ENCODE assay signal across 8 cellular contexts in genomic region chr1:41380979-41381690, GRCh38. TPM values are rescaled to one million over a fixed set of nuclear protein-coding genes. Genes with fewer than 3 reads are reported as not detected.
DNase-seq lines count a peak whose midpoint lies in the region; ATAC-seq, FAIRE-seq and TF ChIP-seq lines count a peak whose summit lies in the region.

No MANE protein-coding gene starts in this region.

- H3K27ac ChIP-seq in ovary, result peak overlapping the region; percentile 98 to 99

- peaks cover 74% of the 10 kb centered on the region for H3K27me3 Mint-ChIP-seq in T-helper 17 cell

- FAIRE-seq in HTR-8/SVneo (lab: Jason Lieb, UNC), result no peak

- no peaks in the 10 kb centered on the region for H3K27me3 ChIP-seq in ovary

- H3K4me3 Mint-ChIP-seq in T-helper 17 cell, result peak overlapping the region; percentile 87

- H3K4me1 ChIP-seq in ovary (ENCODE audit: insufficient read depth), result peaks cover 8% of the 10 kb centered on the region

- intact Hi-C loops in ovary (cut with DNase I), result no loop called here

- H3K36me3 ChIP-seq in ovary, result no peaks in the 10 kb centered on the region

- 3 to 11% (median 4%) methylated on average over 29 of the region's 29 CpGs for WGBS in ovary, 3 donors

- POLR2A ChIA-PET in AG04449 (lab: Yijun Ruan, JAX), result interaction anchor here (1.4 kb wide), 1 partner anchor 22 kb away, joined by 4 read pairs; no protein-coding TSS in a partner anchor

- CTCF ChIA-PET in AG04449 (lab: Yijun Ruan, JAX), result interaction anchor here (1.3 to 1.6 kb wide), 3 partner anchors 21 to 36 kb away, joined by 3 to 5 read pairs (median 4); no protein-coding TSS in a partner anchor

- H3K4me3 ChIP-seq in AG04449 (ENCODE audit: low read depth, low read length) (peak overlapping the region; percentile 56), fibroblast of the aortic adventitia (ENCODE audit: low read depth, low read length) (peak overlapping the region; percentile 13), ovary (peak overlapping the region; percentile 51)

- no peaks in the 10 kb centered on the region for H3K9me3 ChIP-seq in T-helper 17 cell (ENCODE audit: control insufficient read depth, low read length, poor library complexity, severe bottlenecking)
- H3K9me3 ChIP-seq in ovary, result no peaks in the 10 kb centered on the region

- no peak for ATAC-seq in T-helper 17 cell

- peak; percentile 75 for TF ChIP-seq POLR2A in ovary (IDR thresholded peaks at IDR 0.05)

- TF ChIP-seq CTCF in AG04449 (IDR thresholded peaks at IDR 0.05; ENCODE audit: insufficient read depth, low read length, missing control alignments) (no peak), fibroblast of the aortic adventitia (IDR thresholded peaks at IDR 0.05; ENCODE audit: insufficient read depth, low read length) (no peak), ovary (IDR thresholded peaks at IDR 0.05) (no peak)

- TF ChIP-seq EP300 in Ishikawa (IDR thresholded peaks at IDR 0.05; ENCODE audit: borderline replicate concordance) (no peak), ovary (IDR thresholded peaks at IDR 0.05) (no peak)

- peaks cover 16% of the 10 kb centered on the region for H3K36me3 Mint-ChIP-seq in T-helper 17 cell (ENCODE audit: low read depth)

- no peak for TF ChIP-seq RAD21 in Ishikawa (IDR thresholded peaks at IDR 0.05; ENCODE audit: low read depth)

- peaks cover 17% of the 10 kb centered on the region for H3K4me1 Mint-ChIP-seq in T-helper 17 cell

- DNase-seq in AG04449 (ENCODE audit: low read depth, low spot score) (no peak), T-helper 17 cell (no peak), fibroblast of the aortic adventitia (ENCODE audit: low read depth) (no peak), ovary (peak; percentile 85 to 91 (median 89)), HTR-8/SVneo (ENCODE audit: insufficient read length, low spot score) (no peak), HPDE6-E6E7 (ENCODE audit: extremely low spot score) (no peak), cerebellar nuclear complex (lab: John Stamatoyannopoulos, UW) (no peak)

- H3K27ac Mint-ChIP-seq in T-helper 17 cell, result no peak overlapping the region

TF ChIP-seq in Ishikawa, 13 proteins besides CTCF, POLR2A, EP300 and RAD21:
- TF ChIP-seq FOXM1 (IDR thresholded peaks at IDR 0.05; ENCODE audit: borderline replicate concordance, low read depth) (no peak), NFIC (IDR thresholded peaks at IDR 0.05) (peak; percentile 93), CEBPB (IDR thresholded peaks at IDR 0.05) (peak; percentile 61), ZBTB7A (IDR thresholded peaks at IDR 0.05; ENCODE audit: low read depth) (peak; percentile 64; the same call in 1 of the 2 replicates), TEAD4 (IDR thresholded peaks at IDR 0.05) (no peak)

RNA-seq across cellular contexts. Expression of gene FOXO6, which starts 19.9 kb away (rescaled TPM):
- 1 to 10 TPM in 1 of 2 donors, under 1 TPM in 1; 0.86 to 1.8 TPM for total RNA-seq in T-helper 17 cell
- not detected in 2 replicates for total RNA-seq in fibroblast of the aortic adventitia (ENCODE audit: low replicate concordance)
- 10 to 100 TPM in 4 of 7 donors, 1 to 10 TPM in 3; 3.9 to 18.9 (median 10.3) TPM for total RNA-seq in ovary
- 1 to 10 TPM in 1 of 2 donors, under 1 TPM in 1; 0.90 to 1.4 TPM for polyA plus RNA-seq in ovary

Comparison
In these comparisons a context has a peak if more than half of its experiments do, and no peak if none do; other contexts are left out.
1. DNase-seq: peak in ovary (5 of 5); none in AG04449 (single experiment), T-helper 17 cell (0 of 3), fibroblast of the aortic adventitia (single experiment), HTR-8/SVneo (single experiment), HPDE6-E6E7 (single experiment) and cerebellar nuclear complex (0 of 2).
2. Peak in every context shown above with its lines, with median percentiles within 50 percentile points of each other: H3K4me3 ChIP-seq.